ENCODE assay signal across 10 cellular contexts in the genomic region with DNA sequence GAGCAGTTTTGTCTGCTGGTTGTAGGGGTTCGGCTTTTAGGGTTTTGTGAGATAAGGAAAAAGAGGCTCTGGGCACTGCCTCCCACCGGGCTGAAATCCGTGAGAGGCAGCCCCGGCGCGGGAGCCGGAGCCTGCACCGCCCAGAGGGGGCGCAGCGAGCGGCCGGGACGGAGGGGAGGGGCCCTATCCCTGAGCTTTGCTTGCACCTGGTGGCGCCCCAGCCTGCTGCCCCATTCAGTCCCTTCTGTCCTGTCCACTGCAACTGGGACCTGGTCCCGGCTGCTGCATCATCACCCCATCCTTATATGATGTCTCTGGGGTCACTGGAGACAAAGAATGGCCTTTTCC. TPM values are rescaled to one million over a fixed set of nuclear protein-coding genes. Genes with fewer than 3 reads are reported as not detected.
DNase-seq lines count a peak whose midpoint lies in the region; ATAC-seq and TF ChIP-seq lines count a peak whose summit lies in the region.
"Had no signal": no experiment of that assay in that cellular context is flagged by ENCODE, and none has a peak within 500 bp of the region (broad histone marks: within the 10 kb centered on the region; RNA-seq: fewer than 3 reads in every experiment).

No MANE protein-coding gene starts in this region.

- BruUV-seq in IMR-90 (replicated peaks; lab: Mats Ljungman, UMichigan): no TSS peak

- DNase-seq in COLO668 (lab: John Stamatoyannopoulos, UW; ENCODE audit: unreplicated experiment): peak; percentile 64
- DNase-seq in IMR-90: no peak
- no peak for DNase-seq in brain microvascular endothelial cell
- peak; percentile 50 for DNase-seq in mesenchymal stem cell
- DNase-seq in NCI-H146 (lab: John Stamatoyannopoulos, UW): no peak
- DNase-seq in esophagus squamous epithelium (lab: John Stamatoyannopoulos, UW): no peak

- H3K9me1 ChIP-seq in IMR-90 (ENCODE audit: insufficient read depth, low read length): no peaks in the 10 kb centered on the region

- intact Hi-C loops in IMR-90 (cut with micrococcal nuclease): loop anchor here (1.0 to 2.0 kb wide), 4 partner anchors 62 to 440 kb away; no protein-coding TSS in a partner anchor
- intact Hi-C loops in esophagus squamous epithelium (cut with DNase I): loop anchor here (10.0 kb wide), 1 partner anchor 202 kb away; no protein-coding TSS in a partner anchor

- no peak overlapping the region for H3K4ac ChIP-seq in IMR-90 (ENCODE audit: low read depth, low read length)
- peak overlapping the region in 1 of 2 experiments; percentile 24 for H3K4ac ChIP-seq in mesenchymal stem cell (ENCODE audit: low read depth in 1 of 2, low read length in 2 of 2)

- H3K27me3 ChIP-seq in IMR-90 (ENCODE audit: control insufficient read depth, insufficient read depth, low read length): peaks cover 37% of the 10 kb centered on the region
- H3K27me3 ChIP-seq in brain microvascular endothelial cell (replicated peaks): peaks cover 28% of the 10 kb centered on the region
- peaks cover 5 to 88% of the 10 kb centered on the region in 2 experiments for H3K27me3 ChIP-seq in mesenchymal stem cell (ENCODE audit: control insufficient read depth in 1 of 2, insufficient read depth in 1 of 2, low read length in 2 of 2)
- H3K27me3 ChIP-seq in gastroesophageal sphincter: peaks cover 88% of the 10 kb centered on the region
- peaks cover 4 to 98% (median 26%) of the 10 kb centered on the region in 4 donors for H3K27me3 ChIP-seq in esophagus squamous epithelium

- no peak for TF ChIP-seq EP300 in gastroesophageal sphincter (IDR thresholded peaks at IDR 0.05)

- H3K36me3 ChIP-seq in IMR-90 (ENCODE audit: control insufficient read depth, insufficient read depth, low read length) (no peaks in the 10 kb centered on the region), brain microvascular endothelial cell (replicated peaks) (no peaks in the 10 kb centered on the region), mesenchymal stem cell (ENCODE audit: control insufficient read depth in 1 of 2, insufficient read depth in 2 of 2, low read depth in 1 of 2, low read length in 2 of 2) (no peaks in the 10 kb centered on the region), gastroesophageal sphincter (no peaks in the 10 kb centered on the region), esophagus squamous epithelium (no peaks in the 10 kb centered on the region)

- H2AFZ ChIP-seq in IMR-90 (replicated peaks; ENCODE audit: low read length, poor library complexity): peak overlapping the region; percentile 86
- no peak overlapping the region for H2AFZ ChIP-seq in mesenchymal stem cell (ENCODE audit: low read depth, low read length)

- H4K8ac ChIP-seq in IMR-90 (ENCODE audit: low read depth in 2 of 2, low read length in 2 of 2) (no peak overlapping the region), mesenchymal stem cell (ENCODE audit: low read length) (no peak overlapping the region)

- peak; percentile 45 for ATAC-seq in IMR-90 (ENCODE audit: low read depth)
- ATAC-seq in gastroesophageal sphincter: no peak
- ATAC-seq in GM21528 (IDR thresholded peaks at IDR 0.05; ENCODE audit: low FRiP score, unreplicated experiment): no peak

- CTCF ChIA-PET in IMR-90 (lab: Yijun Ruan, JAX): interaction anchor here (0.7 to 2.2 kb wide), 5 partner anchors 157 to 468 kb away, joined by 3 to 7 read pairs (median 5); no protein-coding TSS in a partner anchor

- no peak overlapping the region; the same call in 1 of the 2 replicates for H2BK120ac ChIP-seq in IMR-90 (ENCODE audit: low read depth, low read length)
- no peak overlapping the region for H2BK120ac ChIP-seq in mesenchymal stem cell (ENCODE audit: low read depth, low read length)

- H3K4me1 ChIP-seq in IMR-90 (ENCODE audit: control insufficient read depth, insufficient read depth, low read length) (peaks cover 6% of the 10 kb centered on the region), mesenchymal stem cell (ENCODE audit: control insufficient read depth, insufficient read depth, low read depth, low read length) (peaks cover 21% of the 10 kb centered on the region), gastroesophageal sphincter (peaks cover 0 to 15% (median 10%) of the 10 kb centered on the region in 3 donors), esophagus squamous epithelium (peaks cover 9 to 18% (median 14%) of the 10 kb centered on the region in 3 donors)

- no peak overlapping the region for H3K56ac ChIP-seq in IMR-90 (ENCODE audit: extremely low read depth, insufficient read depth, low read length)

- H2BK20ac ChIP-seq in IMR-90 (ENCODE audit: low read depth, low read length): no peak overlapping the region

- H3K9ac ChIP-seq in IMR-90 (ENCODE audit: low read depth, low read length) (no peak overlapping the region), mesenchymal stem cell (ENCODE audit: low read length) (peak overlapping the region; percentile 39)

- H3K27ac ChIP-seq in IMR-90 (ENCODE audit: insufficient read depth, low read length): no peak overlapping the region
- no peak overlapping the region for H3K27ac ChIP-seq in brain microvascular endothelial cell
- no peak overlapping the region for H3K27ac ChIP-seq in mesenchymal stem cell (ENCODE audit: low read length, poor library complexity, severe bottlenecking)
- no peak overlapping the region for H3K27ac ChIP-seq in gastroesophageal sphincter
- no peak overlapping the region for H3K27ac ChIP-seq in esophagus squamous epithelium
- H3K27ac ChIP-seq: RWPE1 had no signal

- TF ChIP-seq POLR2A in IMR-90 (IDR thresholded peaks at IDR 0.05; ENCODE audit: low read depth, low read length) (no peak), gastroesophageal sphincter (IDR thresholded peaks at IDR 0.05) (no peak), esophagus squamous epithelium (IDR thresholded peaks at IDR 0.05) (no peak)

- in situ Hi-C loops in IMR-90 (cut with MboI; ENCODE audit: low sequenced_read_pairs): loop anchor here (10.0 kb wide), 1 partner anchor 202 kb away; no protein-coding TSS in a partner anchor
- in situ Hi-C loops in brain microvascular endothelial cell (cut with HindIII; ENCODE audit: low pct_ligation_motif_present, low sequenced_read_pairs): no loop called here

- no peak overlapping the region for H2AK5ac ChIP-seq in IMR-90 (ENCODE audit: low read depth, low read length)
- H2AK5ac ChIP-seq in mesenchymal stem cell (ENCODE audit: low read length, severe bottlenecking): no peak overlapping the region

- no peak overlapping the region for H2BK5ac ChIP-seq in IMR-90 (ENCODE audit: low read depth, low read length, poor library complexity, severe bottlenecking)
- no peak overlapping the region for H2BK5ac ChIP-seq in mesenchymal stem cell (ENCODE audit: low read depth, low read length, poor library complexity, severe bottlenecking)

- no peak overlapping the region for H2BK12ac ChIP-seq in mesenchymal stem cell (ENCODE audit: low read length in 2 of 2)

- POLR2A ChIA-PET in IMR-90 (lab: Charles Lee; ENCODE audit: unreplicated experiment): no interaction called here

- dilution Hi-C loops in IMR-90 (cut with HindIII; ENCODE audit: low sequenced_read_pairs, unreplicated experiment): no loop called here

- peak overlapping the region; percentile 60 for H2AK9ac ChIP-seq in IMR-90 (replicated peaks; ENCODE audit: low read depth, low read length, poor library complexity)

- H3K4me3 ChIP-seq in IMR-90 (ENCODE audit: insufficient read depth, low read depth, low read length): no peak overlapping the region
- peak overlapping the region; percentile 41 for H3K4me3 ChIP-seq in brain microvascular endothelial cell (ENCODE audit: low read depth, low read length)
- peak overlapping the region; percentile 51 to 67 for H3K4me3 ChIP-seq in mesenchymal stem cell (ENCODE audit: insufficient read depth in 1 of 2, low read depth in 1 of 2, low read length in 2 of 2)
- no peak overlapping the region for H3K4me3 ChIP-seq in gastroesophageal sphincter
- H3K4me3 ChIP-seq in esophagus squamous epithelium: peak overlapping the region in 1 of 4 donors; percentile 49

- TF ChIP-seq CTCF in IMR-90 (conservative IDR thresholded peaks at IDR 0.05; ENCODE audit: low read depth, low read length) (peak; percentile 35), brain microvascular endothelial cell (IDR thresholded peaks at IDR 0.05; ENCODE audit: low read depth, low read length, missing control alignments) (peak; percentile 54), gastroesophageal sphincter (IDR thresholded peaks at IDR 0.05) (no peak), esophagus squamous epithelium (IDR thresholded peaks at IDR 0.05) (no peak)

- H3K79me1 ChIP-seq in IMR-90 (ENCODE audit: low read depth in 1 of 2, low read length in 2 of 2) (no peaks in the 10 kb centered on the region), mesenchymal stem cell (replicated peaks; ENCODE audit: low read length, poor library complexity, severe bottlenecking) (peaks cover 4% of the 10 kb centered on the region)

- H3K4me2 ChIP-seq in IMR-90 (ENCODE audit: low read depth, low read length) (peak overlapping the region; percentile 72), mesenchymal stem cell (ENCODE audit: low read length, poor library complexity, severe bottlenecking) (peak overlapping the region; percentile 91)

- WGBS in IMR-90 (ENCODE audit: extremely low coverage in 2 of 2, insufficient read length in 1 of 2), 2 experiments: 7% methylated on average over 6 of the region's 15 CpGs; no CpG with 5 or more reads in 1 of the 2 experiments
- 7% methylated on average over 15 of the region's 15 CpGs for WGBS in mesenchymal stem cell
- WGBS in gastroesophageal sphincter (ENCODE audit: low coverage in 1 of 2), 2 donors: 0% methylated on average over 6 of the region's 15 CpGs; no CpG with 5 or more reads in 1 of the 2 donors
- WGBS in esophagus squamous epithelium, 2 donors: 8 to 83% methylated on average over 1 to 10 of the region's 15 CpGs

- H4K91ac ChIP-seq in IMR-90 (ENCODE audit: insufficient read depth, low read depth, low read length): no peak overlapping the region
- no peak overlapping the region for H4K91ac ChIP-seq in mesenchymal stem cell (ENCODE audit: low read length)

- H3K14ac ChIP-seq in IMR-90 (replicated peaks; ENCODE audit: low read depth, low read length) (no peak overlapping the region), mesenchymal stem cell (ENCODE audit: low read length in 2 of 2) (no peak overlapping the region)

- no peaks in the 10 kb centered on the region for H3K9me3 ChIP-seq in IMR-90 (ENCODE audit: control insufficient read depth, insufficient read depth, low read length)
- H3K9me3 ChIP-seq in mesenchymal stem cell (ENCODE audit: control insufficient read depth, low read length): peaks cover 3% of the 10 kb centered on the region
- peaks cover 0 to 6% (median 0%) of the 10 kb centered on the region in 3 donors for H3K9me3 ChIP-seq in gastroesophageal sphincter
- no peaks in the 10 kb centered on the region for H3K9me3 ChIP-seq in esophagus squamous epithelium

- H3K18ac ChIP-seq in IMR-90 (ENCODE audit: low read depth, low read length) (no peak overlapping the region), mesenchymal stem cell (ENCODE audit: low read depth in 1 of 2, low read length in 2 of 2) (peak overlapping the region; percentile 23 to 88)

- H3K23ac ChIP-seq in IMR-90 (ENCODE audit: low read depth, low read length) (no peak overlapping the region), mesenchymal stem cell (ENCODE audit: low read length in 2 of 2) (no peak overlapping the region)

- 0 out of 3 replicates have a peak overlapping the region, but pooled peaks have one; percentile 21 for H2BK15ac ChIP-seq in IMR-90 (ENCODE audit: low read depth, low read length)
- H2BK15ac ChIP-seq in mesenchymal stem cell (ENCODE audit: low read depth, poor library complexity, severe bottlenecking): peak overlapping the region; percentile 15

- H4K5ac ChIP-seq in IMR-90 (ENCODE audit: low read depth, low read length): no peak overlapping the region

- no peak for TF ChIP-seq RAD21 in IMR-90 (IDR thresholded peaks at IDR 0.05; ENCODE audit: low read length)

- H4K20me1 ChIP-seq in IMR-90 (ENCODE audit: insufficient read depth, low read length): no peaks in the 10 kb centered on the region; the same call in 1 of the 2 replicates

RNA-seq across cellular contexts. Expression of a gene that starts 0.5 kb away (rescaled TPM):
- under 0.01 TPM in 2 replicates for total RNA-seq in IMR-90 (2012; rRNA removed)
- polyA plus RNA-seq in IMR-90 (2012; rRNA removed): 0.02 and 0.04 TPM in 2 replicates
- 0.01 TPM in 1 of 2 replicates, not detected in the other for polyA plus RNA-seq in IMR-90 (2012; cell fraction: cytosol; rRNA removed)
- polyA plus RNA-seq in IMR-90 (2012; cell fraction: nucleus; rRNA removed; ENCODE audit: low replicate concordance): under 0.01 and 0.02 TPM in 2 replicates
- 4.6 TPM for polyA plus RNA-seq in mesenchymal stem cell (2013, experiment 1 of 2)
- polyA plus RNA-seq in mesenchymal stem cell (2013, experiment 2 of 2): 5.0 TPM
- total RNA-seq in gastroesophageal sphincter: under 1 TPM in 2 of 4 donors, not detected in 2; 0.08 to 0.40 TPM
- total RNA-seq in esophagus squamous epithelium: not detected
- total RNA-seq: endothelial cell of umbilical vein had no signal
- polyA plus RNA-seq: endothelial cell of umbilical vein had no signal

Comparison
In these comparisons a context has a peak if more than half of its experiments do, and no peak if none do; other contexts are left out.
1. DNase-seq: peak in COLO668 (single experiment) and mesenchymal stem cell (single experiment); none in IMR-90 (single experiment), brain microvascular endothelial cell (single experiment), NCI-H146 (single experiment) and esophagus squamous epithelium (single experiment).
2. H3K4me3 ChIP-seq: peak in brain microvascular endothelial cell (single experiment) and mesenchymal stem cell (2 of 2); none in IMR-90 (single experiment) and gastroesophageal sphincter (0 of 2).
3. CTCF ChIP-seq: peak in IMR-90 (single experiment) and brain microvascular endothelial cell (single experiment); none in gastroesophageal sphincter (0 of 4) and esophagus squamous epithelium (0 of 6).